ENCODE assay signal across 16 cellular contexts in the genomic region with DNA sequence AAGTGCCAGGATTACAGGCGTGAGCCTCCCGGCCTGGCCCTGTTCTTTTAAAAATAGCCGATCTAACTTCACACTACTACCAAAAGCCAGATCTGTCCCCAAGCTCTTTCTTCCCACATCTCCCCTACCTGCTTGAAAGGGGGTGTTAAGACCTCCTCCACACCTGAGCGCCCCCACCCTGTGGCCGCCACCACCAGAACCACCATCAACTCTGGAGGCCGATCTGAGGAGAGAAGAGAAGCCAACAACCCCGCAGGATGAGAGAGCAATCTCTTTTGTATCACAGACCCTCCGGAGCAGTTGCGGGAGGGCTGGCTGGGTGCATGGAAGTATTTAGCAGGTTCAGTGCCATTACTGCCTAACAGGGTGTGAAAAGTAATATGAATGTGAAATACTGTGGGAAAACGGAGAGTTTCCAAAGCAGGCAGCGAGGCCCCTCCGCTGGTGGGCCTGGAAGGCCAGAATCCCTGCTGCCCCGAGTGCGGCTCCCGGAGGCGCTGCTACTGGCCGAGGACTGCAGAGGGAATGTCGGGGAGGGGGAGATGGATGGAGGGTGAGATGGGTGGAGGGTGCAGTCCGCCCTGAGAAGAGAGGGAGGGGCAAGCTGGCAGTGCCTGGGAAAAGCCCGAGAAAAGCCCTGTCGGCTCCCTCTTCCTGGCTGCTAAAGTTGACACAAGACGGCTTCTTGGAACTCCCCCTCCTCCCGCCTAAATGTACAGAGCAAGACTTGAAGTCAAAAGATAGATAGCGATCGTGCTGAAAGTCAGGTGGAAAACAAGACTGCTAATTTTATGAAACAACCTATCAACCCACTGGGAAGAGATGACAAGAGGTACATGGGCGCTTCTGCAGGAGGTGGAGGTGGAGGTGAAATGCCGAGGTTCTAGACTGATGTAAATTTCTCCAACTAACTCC. TPM values are rescaled to one million over a fixed set of nuclear protein-coding genes. Genes with fewer than 3 reads are reported as not detected.
A peak's percentile ranks its signal among the peaks of the same experiment; 100 is the strongest.
DNase-seq lines count a peak whose midpoint lies in the region; ATAC-seq and TF ChIP-seq lines count a peak whose summit lies in the region.
"Had no signal": no experiment of that assay in that cellular context is flagged by ENCODE, and none has a peak within 500 bp of the region (broad histone marks: within the 10 kb centered on the region; RNA-seq: fewer than 3 reads in every experiment).

No MANE protein-coding gene starts in this region.

- intact Hi-C loops in mucosa of descending colon (cut with DNase I, micrococcal nuclease): loop anchor here in 1 of 2 donors (10.0 kb wide), 1 partner anchor 807 kb away; no protein-coding TSS in a partner anchor

- ATAC-seq in memory B cell (ENCODE audit: low read depth) (no peak), mucosa of descending colon (no peak)
- ATAC-seq: activated CD8-positive, alpha-beta T cell treated with anti-CD3 and anti-CD28 coated beads for 36 hours; foreskin keratinocyte; pancreas had no signal

- H3K36me3 Mint-ChIP-seq in activated naive CD4-positive, alpha-beta T cell treated with anti-CD3 and anti-CD28 coated beads, Interleukin-2, amount 50 U/mL, for 24 hours: peaks cover 3% of the 10 kb centered on the region
- H3K36me3 Mint-ChIP-seq in brain (no peaks in the 10 kb centered on the region), memory B cell (no peaks in the 10 kb centered on the region)

- H3K9me3 ChIP-seq in stomach smooth muscle (ENCODE audit: control insufficient read depth in 2 of 2, low read length in 2 of 2): no peaks in the 10 kb centered on the region
- no peaks in the 10 kb centered on the region for H3K9me3 ChIP-seq in mucosa of descending colon
- H3K9me3 ChIP-seq: pancreas had no signal

- H3K4me1 ChIP-seq in stomach smooth muscle (ENCODE audit: control insufficient read depth, insufficient read depth, low read length) (peaks cover 68% of the 10 kb centered on the region), mucosa of descending colon (ENCODE audit: low read depth) (no peaks in the 10 kb centered on the region)
- H3K4me1 ChIP-seq: foreskin keratinocyte, pancreas had no signal

- H3K27me3 Mint-ChIP-seq in activated naive CD4-positive, alpha-beta T cell treated with anti-CD3 and anti-CD28 coated beads, Interleukin-2, amount 50 U/mL, for 24 hours: peaks cover 76% of the 10 kb centered on the region
- peaks cover 100% of the 10 kb centered on the region for H3K27me3 Mint-ChIP-seq in brain
- H3K27me3 Mint-ChIP-seq in memory B cell: peaks cover 36% of the 10 kb centered on the region

- no peak for DNase-seq in activated naive CD4-positive, alpha-beta T cell treated with anti-CD3 and anti-CD28 coated beads, Interleukin-2, amount 50 U/mL, for 16 hours
- DNase-seq in memory B cell (ENCODE audit: low spot score in 2 of 2) (peak in 1 of 2 donors; percentile 15), mucosa of descending colon (no peak), GDM1 (lab: John Stamatoyannopoulos, UW) (no peak)
- no peak for DNase-seq in activated CD4-positive, CD25-positive, alpha-beta regulatory T cell (lab: John Stamatoyannopoulos, UW)
- DNase-seq: activated CD8-positive, alpha-beta T cell treated with anti-CD3 and anti-CD28 coated beads for 36 hours; amygdala; DND-41; dorsolateral prefrontal cortex; foreskin keratinocyte; MM.1S; NCI-H2171 had no signal

- TF ChIP-seq CTCF in brain (conservative IDR thresholded peaks at IDR 0.05): no peak
- no peak for TF ChIP-seq CTCF in mucosa of descending colon (IDR thresholded peaks at IDR 0.05)

- H3K4me3 ChIP-seq in stomach smooth muscle (ENCODE audit: low read length in 2 of 2): peak overlapping the region; percentile 57 to 79
- no peak overlapping the region for H3K4me3 ChIP-seq in mucosa of descending colon
- H3K4me3 ChIP-seq: pancreas had no signal

- H3K27me3 ChIP-seq in stomach smooth muscle (ENCODE audit: control insufficient read depth in 1 of 2, insufficient read depth in 2 of 2, low read length in 2 of 2): no peaks in the 10 kb centered on the region
- H3K27me3 ChIP-seq: foreskin keratinocyte, pancreas had no signal

- peak overlapping the region; percentile 76 for H3K4me3 Mint-ChIP-seq in activated naive CD4-positive, alpha-beta T cell treated with anti-CD3 and anti-CD28 coated beads, Interleukin-2, amount 50 U/mL, for 24 hours
- peak overlapping the region in 4 of 5 experiments; percentile 83 to 87 (median 84) for H3K4me3 Mint-ChIP-seq in brain
- peak overlapping the region; percentile 78 for H3K4me3 Mint-ChIP-seq in memory B cell

- H3K27ac ChIP-seq in stomach smooth muscle (ENCODE audit: low read length): peak overlapping the region; percentile 87
- H3K27ac ChIP-seq: dorsolateral prefrontal cortex, foreskin keratinocyte, pancreas had no signal

- H3K9me3 Mint-ChIP-seq in activated naive CD4-positive, alpha-beta T cell treated with anti-CD3 and anti-CD28 coated beads, Interleukin-2, amount 50 U/mL, for 24 hours: peaks cover 4% of the 10 kb centered on the region
- H3K9me3 Mint-ChIP-seq in brain (peaks cover 6 to 28% (median 9%) of the 10 kb centered on the region in 5 experiments), memory B cell (no peaks in the 10 kb centered on the region)
- H3K9me3 Mint-ChIP-seq: activated CD8-positive, alpha-beta T cell treated with anti-CD3 and anti-CD28 coated beads for 36 hours had no signal

- H3K9ac ChIP-seq in stomach smooth muscle (ENCODE audit: low read length in 2 of 2): peak overlapping the region; percentile 44 to 80

- H3K36me3 ChIP-seq in stomach smooth muscle (ENCODE audit: control insufficient read depth in 2 of 2, insufficient read depth in 2 of 2, low read length in 2 of 2) (peaks cover 0 to 2% of the 10 kb centered on the region in 2 donors), mucosa of descending colon (ENCODE audit: low read depth) (no peaks in the 10 kb centered on the region)
- H3K36me3 ChIP-seq: pancreas had no signal

- H3K27ac Mint-ChIP-seq in activated naive CD4-positive, alpha-beta T cell treated with anti-CD3 and anti-CD28 coated beads, Interleukin-2, amount 50 U/mL, for 24 hours: peak overlapping the region; percentile 43
- peak overlapping the region in 1 of 5 experiments; percentile 15 for H3K27ac Mint-ChIP-seq in brain
- H3K27ac Mint-ChIP-seq in memory B cell: no peak overlapping the region
- H3K27ac Mint-ChIP-seq: activated CD8-positive, alpha-beta T cell treated with anti-CD3 and anti-CD28 coated beads for 36 hours had no signal

- peaks cover 26% of the 10 kb centered on the region for H3K4me1 Mint-ChIP-seq in activated naive CD4-positive, alpha-beta T cell treated with anti-CD3 and anti-CD28 coated beads, Interleukin-2, amount 50 U/mL, for 24 hours
- peaks cover 44% of the 10 kb centered on the region for H3K4me1 Mint-ChIP-seq in brain
- H3K4me1 Mint-ChIP-seq in memory B cell: peaks cover 17% of the 10 kb centered on the region

RNA-seq across cellular contexts. Expression of a gene that starts 22.3 kb away (rescaled TPM):
- not detected for polyA plus RNA-seq in brain (ENCODE audit: insufficient read depth, low read depth, low replicate concordance)
- 100 to 1,000 TPM in 1 of 3 donors, 10 to 100 TPM in 1, 1 to 10 TPM in 1; 3.3 to 175 (median 11.8) TPM for total RNA-seq in mucosa of descending colon
- total RNA-seq: activated CD8-positive, alpha-beta T cell treated with anti-CD3 and anti-CD28 coated beads for 36 hours; foreskin keratinocyte had no signal
- polyA plus RNA-seq: foreskin keratinocyte had no signal
